In the genomic region with DNA sequence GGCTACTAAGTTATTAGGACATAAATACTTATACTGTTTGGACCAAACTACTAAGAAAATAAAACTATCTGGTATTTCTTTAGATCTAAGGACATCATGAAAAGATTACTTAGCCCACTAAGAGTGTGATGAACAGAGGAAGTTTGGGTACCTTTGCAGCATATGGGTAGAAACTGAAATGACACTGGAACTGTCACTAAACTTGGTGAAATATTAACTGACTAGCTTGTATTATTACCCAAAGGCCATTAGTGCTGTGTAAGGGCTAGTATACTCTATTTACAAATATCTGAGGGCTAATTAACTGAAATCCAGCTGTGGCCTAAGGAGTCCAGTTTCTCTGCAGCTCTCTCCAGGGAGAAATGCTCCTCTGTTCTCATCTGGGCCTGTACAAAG, we compare ENCODE assay signal across 13 cellular contexts. TPM values are rescaled to one million over a fixed set of nuclear protein-coding genes. Genes with fewer than 3 reads are reported as not detected.
A peak's percentile ranks its signal among the peaks of the same experiment; 100 is the strongest.
DNase-seq lines count a peak whose midpoint lies in the region; ATAC-seq and TF ChIP-seq lines count a peak whose summit lies in the region.
"Had no signal": no experiment of that assay in that cellular context is flagged by ENCODE, and none has a peak within 500 bp of the region (broad histone marks: within the 10 kb centered on the region; RNA-seq: fewer than 3 reads in every experiment).

No MANE protein-coding gene starts in this region.

- no peaks in the 10 kb centered on the region for H3K27me3 Mint-ChIP-seq in T-helper 17 cell
- no peaks in the 10 kb centered on the region for H3K27me3 Mint-ChIP-seq in Caco-2 (ENCODE audit: insufficient read depth, unreplicated experiment)

- POLR2A ChIA-PET in Caco-2 (lab: Charles Lee) = interaction anchor here (0.7 to 0.9 kb wide), 2 partner anchors 9 to 46 kb away, joined by 3 read pairs; a partner anchor contains a TSS

- no peak overlapping the region for H3K9ac ChIP-seq in SK-N-MC (ENCODE audit: insufficient read length)

- intact Hi-C loops in spleen (cut with DNase I; ENCODE audit: low total_unique reads) (no loop called here), Caco-2 (cut with micrococcal nuclease; ENCODE audit: unreplicated experiment) (no loop called here)

- DNase-seq in SK-N-MC (ENCODE audit: low read depth, low spot score) (no peak), spleen (no peak), T-helper 17 cell (no peak), Caco-2 (no peak)
- no peak for DNase-seq in stimulated activated CD4-positive, alpha-beta T cell treated with anti-CD3 and anti-CD28 coated beads, Interleukin-12 subunit alpha, Interleukin-12 subunit beta, amount 100 ng/mL, for 4 hours
- DNase-seq: activated effector memory CD4-positive, alpha-beta T cell treated with Interleukin-2 at 50 U/mL for 16 hours; central memory CD4-positive, alpha-beta T cell; SHP77; stimulated activated naive CD8-positive, alpha-beta T cell treated with anti-CD3 and anti-CD28 coated beads, Interleukin-15, Interleukin-2, amounts not matched to agents 100 U/mL and 50 U/mL, for 24 hours had no signal

- H3K4me1 ChIP-seq in spleen = no peaks in the 10 kb centered on the region
- H3K4me1 ChIP-seq in Caco-2 = peaks cover 18% of the 10 kb centered on the region

- no peak overlapping the region for H3K4me3 ChIP-seq in SK-N-MC
- no peak overlapping the region for H3K4me3 ChIP-seq in spleen
- no peak overlapping the region for H3K4me3 ChIP-seq in Caco-2 (ENCODE audit: low read depth, low read length)

- no TSS peak for BruUV-seq in Caco-2 (replicated peaks; lab: Mats Ljungman, UMichigan)

- H3K36me3 Mint-ChIP-seq in T-helper 17 cell (ENCODE audit: low read depth) = no peaks in the 10 kb centered on the region
- H3K36me3 Mint-ChIP-seq in Caco-2 (ENCODE audit: insufficient read depth, unreplicated experiment) = peaks cover 6% of the 10 kb centered on the region

- H3K27ac ChIP-seq in SK-N-MC (peak overlapping the region; percentile 9; the same call in 1 of the 2 replicates), spleen (no peak overlapping the region)

- CTCF ChIA-PET in Caco-2 (lab: Charles Lee) = no interaction called here

- ATAC-seq in GM18858 (IDR thresholded peaks at IDR 0.05; ENCODE audit: unreplicated experiment) (peak; percentile 97), GM21515 (IDR thresholded peaks at IDR 0.05; ENCODE audit: unreplicated experiment) (peak; percentile 97), HG03060 (IDR thresholded peaks at IDR 0.05; ENCODE audit: low read depth, unreplicated experiment) (peak; percentile 95), T-helper 17 cell (no peak)
- ATAC-seq: HCT116; stimulated activated naive CD8-positive, alpha-beta T cell treated with anti-CD3 and anti-CD28 coated beads, Interleukin-15, Interleukin-2, amounts not matched to agents 100 U/mL and 50 U/mL, for 24 hours had no signal

- H3K4me3 Mint-ChIP-seq in T-helper 17 cell (no peak overlapping the region), Caco-2 (ENCODE audit: unreplicated experiment) (no peak overlapping the region)

- H3K9me3 ChIP-seq in SK-N-MC (ENCODE audit: low read depth, low read length) (no peaks in the 10 kb centered on the region), spleen (no peaks in the 10 kb centered on the region), T-helper 17 cell (ENCODE audit: control insufficient read depth, low read length, poor library complexity, severe bottlenecking) (no peaks in the 10 kb centered on the region), Caco-2 (0 out of 2 replicates have a peak, but pooled peaks cover 3% of the 10 kb centered on the region)

- no peak for TF ChIP-seq CTCF in spleen (IDR thresholded peaks at IDR 0.05 in 8 of 11, conservative IDR thresholded peaks at IDR 0.05 in 3 of 11)
- TF ChIP-seq CTCF in Caco-2 (IDR thresholded peaks at IDR 0.05; ENCODE audit: insufficient read depth in 1 of 2, low read depth in 1 of 2, low read length in 1 of 2, severe bottlenecking in 1 of 2, unreplicated experiment in 1 of 2) = no peak

- no peak overlapping the region for H3K27ac Mint-ChIP-seq in T-helper 17 cell
- no peak overlapping the region for H3K27ac Mint-ChIP-seq in Caco-2 (ENCODE audit: unreplicated experiment)

- no peak for TF ChIP-seq POLR2A in spleen (IDR thresholded peaks at IDR 0.05)

- no peaks in the 10 kb centered on the region for H3K9me3 Mint-ChIP-seq in Caco-2 (ENCODE audit: unreplicated experiment)

- peaks cover 11% of the 10 kb centered on the region for H3K36me3 ChIP-seq in SK-N-MC (ENCODE audit: insufficient read depth, low read length)
- no peaks in the 10 kb centered on the region for H3K36me3 ChIP-seq in spleen
- H3K36me3 ChIP-seq in Caco-2 (ENCODE audit: control insufficient read depth, insufficient read depth, low read length) = no peaks in the 10 kb centered on the region

- H3K4me1 Mint-ChIP-seq in T-helper 17 cell (no peaks in the 10 kb centered on the region), Caco-2 (ENCODE audit: low read depth, unreplicated experiment) (peaks cover 5% of the 10 kb centered on the region)

- no peaks in the 10 kb centered on the region for H3K27me3 ChIP-seq in spleen (replicated peaks in 1 of 7)
- H3K27me3 ChIP-seq in Caco-2 (replicated peaks; ENCODE audit: control insufficient read depth, insufficient read depth, low read length) = no peaks in the 10 kb centered on the region

RNA-seq across cellular contexts. Expression of a gene that starts 45.5 kb away (rescaled TPM):
- total RNA-seq in spleen (10 to 100 TPM; 22.8 to 38.0 (median 33.5) TPM), T-helper 17 cell (1 to 10 TPM; 4.3 to 6.7 TPM), Caco-2 (2022) (157 and 163 TPM in 2 replicates)
- polyA plus RNA-seq in spleen = 10 to 100 TPM; 16.1 to 28.6 (median 20.1) TPM
